Comparison of ENCODE assay signal across 27 cellular contexts in genomic region chr5:23400951-23401350, GRCh38.
"Had no signal": no experiment of that assay in that cellular context is flagged by ENCODE, and none has a peak within 500 bp of the region (broad histone marks: within the 10 kb centered on the region; RNA-seq: fewer than 3 reads in every experiment).

No MANE protein-coding gene starts in this region.

- H3K27me3 ChIP-seq: neural progenitor cell, ovary, spleen, stomach, thyroid gland, tibial nerve, upper lobe of left lung had no signal

- H2AFZ ChIP-seq: neural progenitor cell, parathyroid adenoma had no signal

- FAIRE-seq: urothelium cell line had no signal

- H3K4me3 ChIP-seq: neural progenitor cell, ovary, psoas muscle, skin epidermis, smooth muscle cell, spleen, stomach, thoracic aorta, thyroid gland, tibial nerve, upper lobe of left lung had no signal

- DNase-seq: naive thymus-derived CD4-positive, alpha-beta T cell; natural killer cell; occipital lobe; ovary; posterior cingulate gyrus; psoas muscle; right cardiac atrium; spleen; stimulated activated CD4-positive, alpha-beta T cell treated with anti-CD3 and anti-CD28 coated beads, Interleukin-15, amount 100 ng/mL, for 24 hours; stimulated activated CD4-positive, alpha-beta T cell treated with anti-CD3 and anti-CD28 coated beads, Interleukin-2, amount 100 ng/mL, for 24 hours; stimulated activated CD4-positive, alpha-beta T cell treated with anti-CD3 and anti-CD28 coated beads, Interleukin-2, amount 100 ng/mL, for 48 hours; stimulated activated CD4-positive, alpha-beta T cell treated with anti-CD3 and anti-CD28 coated beads, Interleukin-4, amount 100 ng/mL, for 24 hours; stimulated activated naive B cell treated with anti-CD40 and anti-IgM and Interleukin-4, amounts not matched to agents 10 μg/mL and 1 μg/mL and 100 μg/mL, for 72 hours; stimulated activated naive CD4-positive, alpha-beta T cell treated with Interleukin-2 at 50 U/mL for 16 hours; stomach; thyroid gland; trophoblast cell; upper lobe of left lung had no signal

- H3K9ac ChIP-seq: neural progenitor cell, parathyroid adenoma had no signal

- H3K27ac ChIP-seq: neural progenitor cell, ovary, parathyroid adenoma, psoas muscle, skin epidermis, spleen, stomach, thoracic aorta, thyroid gland, tibial nerve, upper lobe of left lung had no signal

- H3K79me2 ChIP-seq: parathyroid adenoma had no signal

- H3K4me2 ChIP-seq: neural progenitor cell, smooth muscle cell had no signal

- H3K9me3 ChIP-seq: ovary, psoas muscle, thoracic aorta, thyroid gland, tibial nerve, upper lobe of left lung had no signal

- H3K4me1 ChIP-seq: parathyroid adenoma, psoas muscle, spleen, stomach, thyroid gland, tibial nerve, upper lobe of left lung had no signal

- ATAC-seq: naive thymus-derived CD4-positive, alpha-beta T cell; natural killer cell; psoas muscle; right cardiac atrium; sciatic nerve; stimulated activated effector memory CD8-positive, alpha-beta T cell treated with anti-CD3 and anti-CD28 coated beads, Interleukin-12 subunit alpha, Interleukin-12 subunit beta, amount 100 ng/mL, for 72 hours; stimulated activated naive B cell treated with anti-CD40 and anti-IgM and Interleukin-4, amounts not matched to agents 10 μg/mL and 1 μg/mL and 100 μg/mL, for 72 hours had no signal

- H3K36me3 ChIP-seq: neural progenitor cell, ovary, spleen, stomach, thoracic aorta, thyroid gland, tibial nerve, upper lobe of left lung had no signal
